In genomic region chr1:219188331-219188803, GRCh38 we compare ENCODE assay signal across 9 cellular contexts. TPM values are rescaled to one million over a fixed set of nuclear protein-coding genes. Genes with fewer than 3 reads are reported as not detected.
DNase-seq lines count a peak whose midpoint lies in the region; ATAC-seq, FAIRE-seq and TF ChIP-seq lines count a peak whose summit lies in the region.
"Had no signal": no experiment of that assay in that cellular context is flagged by ENCODE, and none has a peak within 500 bp of the region (broad histone marks: within the 10 kb centered on the region; RNA-seq: fewer than 3 reads in every experiment).

No MANE protein-coding gene starts in this region.

- intact Hi-C loops in PC-3 (cut with micrococcal nuclease), result loop anchor here (5.0 to 10.0 kb wide), 2 partner anchors 241 to 384 kb away; no protein-coding TSS in a partner anchor

- H3K27me3 ChIP-seq in PC-3 (ENCODE audit: low read length), result no peaks in the 10 kb centered on the region

- CTCF ChIA-PET in PC-3 (lab: Charles Lee), result no interaction called here

- no TSS peak for BruUV-seq in PC-3 (replicated peaks; lab: Mats Ljungman, UMichigan)

- peaks cover 61% of the 10 kb centered on the region for H3K79me2 ChIP-seq in PC-3 (ENCODE audit: low read length)

- H3K4me1 Mint-ChIP-seq in nephron progenitor cell, result peaks cover 15% of the 10 kb centered on the region
- H3K4me1 Mint-ChIP-seq in T-helper 2 cell treated with Interferon-gamma antibody and Interleukin-4, amounts not matched to agents 5 μg/mL and 100 μg/mL, for 36 hours (ENCODE audit: low read depth), result peaks cover 26% of the 10 kb centered on the region

- TF ChIP-seq CTCF in PC-3 (conservative IDR thresholded peaks at IDR 0.05; ENCODE audit: low read depth, low read length) (no peak), nephron progenitor cell (IDR thresholded peaks at IDR 0.05) (no peak)

- POLR2A ChIA-PET in PC-3 (lab: Charles Lee; ENCODE audit: unreplicated experiment), result no interaction called here

- H3F3A ChIP-seq in PC-3 (ENCODE audit: low read length, unreplicated experiment), result no peaks in the 10 kb centered on the region

- H3K4me3 Mint-ChIP-seq in nephron progenitor cell, result no peak overlapping the region
- H3K4me3 Mint-ChIP-seq in T-helper 2 cell treated with Interferon-gamma antibody and Interleukin-4, amounts not matched to agents 5 μg/mL and 100 μg/mL, for 36 hours, result no peak overlapping the region

- H3K36me3 ChIP-seq in PC-3 (ENCODE audit: low read depth, low read length), result peaks cover 22% of the 10 kb centered on the region

- H3K4me2 ChIP-seq in PC-3 (ENCODE audit: low read length), result peak overlapping the region; percentile 3

- peak overlapping the region; percentile 70 for H3K27ac Mint-ChIP-seq in nephron progenitor cell
- no peak overlapping the region for H3K27ac Mint-ChIP-seq in T-helper 2 cell treated with Interferon-gamma antibody and Interleukin-4, amounts not matched to agents 5 μg/mL and 100 μg/mL, for 36 hours

- no peak overlapping the region for H3K4me3 ChIP-seq in PC-3 (ENCODE audit: low read length)
- H3K4me3 ChIP-seq: skin epidermis had no signal

- DNase-seq in PC-3, result no peak
- DNase-seq in nephron progenitor cell, result no peak
- no peak for DNase-seq in frontal cortex (ENCODE audit: low spot score in 2 of 2)
- DNase-seq in NCI-H2081 treated with DMSO at 0.1 percent for 48 hours (lab: John Stamatoyannopoulos, UW), result no peak
- DNase-seq in DMS53 treated with DMSO at 0.1 percent for 48 hours (lab: John Stamatoyannopoulos, UW; ENCODE audit: unreplicated experiment), result no peak
- DNase-seq in T-helper 2 cell treated with Interferon-gamma antibody and Interleukin-4, amounts not matched to agents 5 μg/mL and 100 μg/mL, for 36 hours (ENCODE audit: low spot score), result no peak

- H3K9me2 ChIP-seq in PC-3 (replicated peaks; ENCODE audit: low read length), result no peaks in the 10 kb centered on the region

- H3K36me3 Mint-ChIP-seq in nephron progenitor cell (ENCODE audit: low read depth), result peaks cover 33% of the 10 kb centered on the region
- peaks cover 9% of the 10 kb centered on the region for H3K36me3 Mint-ChIP-seq in T-helper 2 cell treated with Interferon-gamma antibody and Interleukin-4, amounts not matched to agents 5 μg/mL and 100 μg/mL, for 36 hours (ENCODE audit: low read depth)

- no peak overlapping the region for H3K9ac ChIP-seq in PC-3 (ENCODE audit: low read length)

- H3K4me1 ChIP-seq in PC-3 (ENCODE audit: insufficient read depth, low read length), result peaks cover 17% of the 10 kb centered on the region

- FAIRE-seq in frontal cortex (lab: Jason Lieb, UNC), result no peak

- no peak overlapping the region for H3K27ac ChIP-seq in PC-3 (ENCODE audit: low read length)

- H3K9me3 Mint-ChIP-seq in nephron progenitor cell, result peaks cover 6% of the 10 kb centered on the region
- no peaks in the 10 kb centered on the region for H3K9me3 Mint-ChIP-seq in T-helper 2 cell treated with Interferon-gamma antibody and Interleukin-4, amounts not matched to agents 5 μg/mL and 100 μg/mL, for 36 hours

- H3K9me3 ChIP-seq in PC-3 (ENCODE audit: low read length), result no peaks in the 10 kb centered on the region

- ATAC-seq in GM18868 (IDR thresholded peaks at IDR 0.05; ENCODE audit: unreplicated experiment) (peak; percentile 37), HG02610 (IDR thresholded peaks at IDR 0.05; ENCODE audit: unreplicated experiment) (peak; percentile 37), PC-3 (peak; percentile 12; the same call in 1 of the 2 replicates)

- no peaks in the 10 kb centered on the region for H3K27me3 Mint-ChIP-seq in nephron progenitor cell (ENCODE audit: low read depth, poor library complexity)
- H3K27me3 Mint-ChIP-seq in T-helper 2 cell treated with Interferon-gamma antibody and Interleukin-4, amounts not matched to agents 5 μg/mL and 100 μg/mL, for 36 hours (ENCODE audit: low read depth), result no peaks in the 10 kb centered on the region

- no peaks in the 10 kb centered on the region for H4K20me1 ChIP-seq in PC-3 (ENCODE audit: low read length)

- H2AFZ ChIP-seq in PC-3 (ENCODE audit: low read length), result no peak overlapping the region

RNA-seq across cellular contexts. Expression of gene LYPLAL1, which starts 14.7 kb away (rescaled TPM):
- total RNA-seq in PC-3 (2014; rRNA removed) (15.8 and 21.3 TPM in 2 replicates), frontal cortex (42.4 TPM)
